Comparison of ENCODE assay signal across 2 cellular contexts in the genomic region with DNA sequence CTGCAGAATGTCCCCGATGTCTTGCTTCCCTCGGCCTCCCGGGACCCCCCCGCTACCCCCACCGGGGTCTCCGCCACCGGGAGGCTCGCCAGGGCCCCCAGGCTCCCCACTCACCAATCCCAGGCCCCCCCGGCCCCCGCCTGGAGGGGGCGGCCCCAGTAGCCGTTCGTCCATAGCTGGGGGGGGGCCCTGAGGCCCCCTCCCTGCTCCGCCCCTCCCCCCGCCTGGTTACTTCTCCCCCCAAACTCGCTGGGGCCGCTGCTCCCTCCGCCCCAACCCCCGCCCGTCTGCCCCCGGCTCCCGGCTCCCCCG.
TF ChIP-seq lines count a peak whose summit lies in the region.

No MANE protein-coding gene starts in this region.

TF ChIP-seq in K562, 482 proteins besides CTCF, POLR2A, EP300 and RAD21:
- TF ChIP-seq ZNF224 (CRISPR knock-in tag; IDR thresholded peaks at IDR 0.05) (no peak), BHLHE40 (IDR thresholded peaks at IDR 0.05; ENCODE audit: low read length) (no peak), HCFC1 (IDR thresholded peaks at IDR 0.05; ENCODE audit: low read depth, low read length) (no peak), RBFOX2 (IDR thresholded peaks at IDR 0.05; ENCODE audit: low read depth, low read length) (peak; percentile 48), KDM1A (IDR thresholded peaks at IDR 0.05) (no peak), DNMT1 (IDR thresholded peaks at IDR 0.05) (no peak), ZNF12 (CRISPR knock-in tag; IDR thresholded peaks at IDR 0.05) (no peak), NR4A1 (CRISPR knock-in tag; IDR thresholded peaks at IDR 0.05) (no peak), NR4A1 (tag; IDR thresholded peaks at IDR 0.05) (no peak), ZFX (CRISPR knock-in tag; IDR thresholded peaks at IDR 0.05) (0 out of 2 replicates have a peak, but pooled peaks have one; percentile 9), ZNF41 (CRISPR knock-in tag; conservative IDR thresholded peaks at IDR 0.05) (no peak), BRF1 (IDR thresholded peaks at IDR 0.05; ENCODE audit: borderline replicate concordance, extremely low read depth, insufficient read length) (no peak), ZNF165 (CRISPR knock-in tag; IDR thresholded peaks at IDR 0.05; ENCODE audit: borderline replicate concordance) (no peak), CEBPG (CRISPR knock-in tag; IDR thresholded peaks at IDR 0.05) (no peak), CEBPG (tag; conservative IDR thresholded peaks at IDR 0.05 in 1 of 2, IDR thresholded peaks at IDR 0.05 in 1 of 2) (no peak), NFXL1 (CRISPR knock-in tag; IDR thresholded peaks at IDR 0.05) (no peak), SOX6 (IDR thresholded peaks at IDR 0.05) (no peak), TGIF2 (CRISPR knock-in tag; IDR thresholded peaks at IDR 0.05) (no peak), RBM34 (IDR thresholded peaks at IDR 0.05; ENCODE audit: borderline replicate concordance, insufficient read depth, low read length) (no peak), KHSRP (IDR thresholded peaks at IDR 0.05) (no peak), ZBTB7A (IDR thresholded peaks at IDR 0.05; ENCODE audit: borderline replicate concordance, control insufficient read depth, low read depth, low read length) (peak; percentile 55)
- TF ChIP-seq, protein P1, sequence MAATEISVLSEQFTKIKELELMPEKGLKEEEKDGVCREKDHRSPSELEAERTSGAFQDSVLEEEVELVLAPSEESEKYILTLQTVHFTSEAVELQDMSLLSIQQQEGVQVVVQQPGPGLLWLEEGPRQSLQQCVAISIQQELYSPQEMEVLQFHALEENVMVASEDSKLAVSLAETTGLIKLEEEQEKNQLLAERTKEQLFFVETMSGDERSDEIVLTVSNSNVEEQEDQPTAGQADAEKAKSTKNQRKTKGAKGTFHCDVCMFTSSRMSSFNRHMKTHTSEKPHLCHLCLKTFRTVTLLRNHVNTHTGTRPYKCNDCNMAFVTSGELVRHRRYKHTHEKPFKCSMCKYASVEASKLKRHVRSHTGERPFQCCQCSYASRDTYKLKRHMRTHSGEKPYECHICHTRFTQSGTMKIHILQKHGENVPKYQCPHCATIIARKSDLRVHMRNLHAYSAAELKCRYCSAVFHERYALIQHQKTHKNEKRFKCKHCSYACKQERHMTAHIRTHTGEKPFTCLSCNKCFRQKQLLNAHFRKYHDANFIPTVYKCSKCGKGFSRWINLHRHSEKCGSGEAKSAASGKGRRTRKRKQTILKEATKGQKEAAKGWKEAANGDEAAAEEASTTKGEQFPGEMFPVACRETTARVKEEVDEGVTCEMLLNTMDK (IDR thresholded peaks at IDR 0.05; ENCODE audit: borderline replicate concordance, insufficient read depth, low read depth, low read length, poor library complexity, severe bottlenecking) = no peak
- TF ChIP-seq, protein P2, sequence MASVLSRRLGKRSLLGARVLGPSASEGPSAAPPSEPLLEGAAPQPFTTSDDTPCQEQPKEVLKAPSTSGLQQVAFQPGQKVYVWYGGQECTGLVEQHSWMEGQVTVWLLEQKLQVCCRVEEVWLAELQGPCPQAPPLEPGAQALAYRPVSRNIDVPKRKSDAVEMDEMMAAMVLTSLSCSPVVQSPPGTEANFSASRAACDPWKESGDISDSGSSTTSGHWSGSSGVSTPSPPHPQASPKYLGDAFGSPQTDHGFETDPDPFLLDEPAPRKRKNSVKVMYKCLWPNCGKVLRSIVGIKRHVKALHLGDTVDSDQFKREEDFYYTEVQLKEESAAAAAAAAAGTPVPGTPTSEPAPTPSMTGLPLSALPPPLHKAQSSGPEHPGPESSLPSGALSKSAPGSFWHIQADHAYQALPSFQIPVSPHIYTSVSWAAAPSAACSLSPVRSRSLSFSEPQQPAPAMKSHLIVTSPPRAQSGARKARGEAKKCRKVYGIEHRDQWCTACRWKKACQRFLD (CRISPR knock-in tag; IDR thresholded peaks at IDR 0.05) = peak; percentile 16; the same call in 1 of the 2 replicates
- TF ChIP-seq, protein P3, sequence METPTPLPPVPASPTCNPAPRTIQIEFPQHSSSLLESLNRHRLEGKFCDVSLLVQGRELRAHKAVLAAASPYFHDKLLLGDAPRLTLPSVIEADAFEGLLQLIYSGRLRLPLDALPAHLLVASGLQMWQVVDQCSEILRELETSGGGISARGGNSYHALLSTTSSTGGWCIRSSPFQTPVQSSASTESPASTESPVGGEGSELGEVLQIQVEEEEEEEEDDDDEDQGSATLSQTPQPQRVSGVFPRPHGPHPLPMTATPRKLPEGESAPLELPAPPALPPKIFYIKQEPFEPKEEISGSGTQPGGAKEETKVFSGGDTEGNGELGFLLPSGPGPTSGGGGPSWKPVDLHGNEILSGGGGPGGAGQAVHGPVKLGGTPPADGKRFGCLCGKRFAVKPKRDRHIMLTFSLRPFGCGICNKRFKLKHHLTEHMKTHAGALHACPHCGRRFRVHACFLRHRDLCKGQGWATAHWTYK (CRISPR knock-in tag; IDR thresholded peaks at IDR 0.05) = no peak
- TF ChIP-seq, protein P4, sequence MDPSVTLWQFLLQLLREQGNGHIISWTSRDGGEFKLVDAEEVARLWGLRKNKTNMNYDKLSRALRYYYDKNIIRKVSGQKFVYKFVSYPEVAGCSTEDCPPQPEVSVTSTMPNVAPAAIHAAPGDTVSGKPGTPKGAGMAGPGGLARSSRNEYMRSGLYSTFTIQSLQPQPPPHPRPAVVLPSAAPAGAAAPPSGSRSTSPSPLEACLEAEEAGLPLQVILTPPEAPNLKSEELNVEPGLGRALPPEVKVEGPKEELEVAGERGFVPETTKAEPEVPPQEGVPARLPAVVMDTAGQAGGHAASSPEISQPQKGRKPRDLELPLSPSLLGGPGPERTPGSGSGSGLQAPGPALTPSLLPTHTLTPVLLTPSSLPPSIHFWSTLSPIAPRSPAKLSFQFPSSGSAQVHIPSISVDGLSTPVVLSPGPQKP (CRISPR knock-in tag; IDR thresholded peaks at IDR 0.05) = no peak
- TF ChIP-seq, protein P5, sequence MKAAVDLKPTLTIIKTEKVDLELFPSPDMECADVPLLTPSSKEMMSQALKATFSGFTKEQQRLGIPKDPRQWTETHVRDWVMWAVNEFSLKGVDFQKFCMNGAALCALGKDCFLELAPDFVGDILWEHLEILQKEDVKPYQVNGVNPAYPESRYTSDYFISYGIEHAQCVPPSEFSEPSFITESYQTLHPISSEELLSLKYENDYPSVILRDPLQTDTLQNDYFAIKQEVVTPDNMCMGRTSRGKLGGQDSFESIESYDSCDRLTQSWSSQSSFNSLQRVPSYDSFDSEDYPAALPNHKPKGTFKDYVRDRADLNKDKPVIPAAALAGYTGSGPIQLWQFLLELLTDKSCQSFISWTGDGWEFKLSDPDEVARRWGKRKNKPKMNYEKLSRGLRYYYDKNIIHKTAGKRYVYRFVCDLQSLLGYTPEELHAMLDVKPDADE (conservative IDR thresholded peaks at IDR 0.05; ENCODE audit: control insufficient read depth, low read depth, low read length) = no peak

TF ChIP-seq in GM12891, 5 proteins besides CTCF, POLR2A, EP300 and RAD21:
- TF ChIP-seq PAX5 (IDR thresholded peaks at IDR 0.05; ENCODE audit: insufficient read depth, low read length, severe bottlenecking) (no peak), POLR2AphosphoS5 (IDR thresholded peaks at IDR 0.05; ENCODE audit: low read depth, low read length) (no peak), POU2F2 (IDR thresholded peaks at IDR 0.05; ENCODE audit: low read depth, low read length) (no peak), SPI1 (IDR thresholded peaks at IDR 0.05; ENCODE audit: low read depth, low read length) (no peak), TAF1 (IDR thresholded peaks at IDR 0.05; ENCODE audit: low read depth, low read length) (no peak)
